ENCODE assay signal across 12 cellular contexts in genomic region chr11:68809506-68809905, GRCh38.
"Had no signal": no experiment of that assay in that cellular context is flagged by ENCODE, and none has a peak within 500 bp of the region (broad histone marks: within the 10 kb centered on the region; RNA-seq: fewer than 3 reads in every experiment).

No MANE protein-coding gene starts in this region.

- H3K4me3 Mint-ChIP-seq: activated CD8-positive, alpha-beta T cell treated with anti-CD3 and anti-CD28 coated beads, Interleukin-2, amount 10 ng/mL, durations not matched to agents 7 days and 5 days; activated naive CD4-positive, alpha-beta T cell treated with anti-CD3 and anti-CD28 coated beads, Interleukin-2, amount 10 ng/mL, durations not matched to agents 7 days and 5 days; activated T-helper 1 cell treated with anti-CD3 and anti-CD28 coated beads, Interleukin-12 subunit alpha, Interleukin-12 subunit beta, Interleukin-2, Interleukin-4 antibody, amounts not matched to agents 30 ng/mL and 10 ng/mL and 1 ng/mL, durations not matched to agents 14 hours and 24 hours and 36 hours; endodermal cell; neural progenitor cell had no signal

- H3K4me1 Mint-ChIP-seq: activated naive CD4-positive, alpha-beta T cell treated with anti-CD3 and anti-CD28 coated beads, Interleukin-2, amount 10 ng/mL, durations not matched to agents 7 days and 5 days; endodermal cell had no signal

- H3K27me3 Mint-ChIP-seq: activated naive CD4-positive, alpha-beta T cell treated with anti-CD3 and anti-CD28 coated beads, Interleukin-2, amount 10 ng/mL, durations not matched to agents 7 days and 5 days had no signal

- H3K27ac Mint-ChIP-seq: activated CD8-positive, alpha-beta T cell treated with anti-CD3 and anti-CD28 coated beads, Interleukin-2, amount 10 ng/mL, durations not matched to agents 7 days and 5 days; activated naive CD4-positive, alpha-beta T cell treated with anti-CD3 and anti-CD28 coated beads, Interleukin-2, amount 10 ng/mL, durations not matched to agents 7 days and 5 days; activated T-helper 1 cell treated with anti-CD3 and anti-CD28 coated beads, Interleukin-12 subunit alpha, Interleukin-12 subunit beta, Interleukin-2, Interleukin-4 antibody, amounts not matched to agents 30 ng/mL and 10 ng/mL and 1 ng/mL, durations not matched to agents 14 hours and 24 hours and 36 hours; endodermal cell; neural progenitor cell had no signal

- H3K9me3 Mint-ChIP-seq: activated naive CD4-positive, alpha-beta T cell treated with anti-CD3 and anti-CD28 coated beads, Interleukin-2, amount 10 ng/mL, durations not matched to agents 7 days and 5 days; activated T-helper 1 cell treated with anti-CD3 and anti-CD28 coated beads, Interleukin-12 subunit alpha, Interleukin-12 subunit beta, Interleukin-2, Interleukin-4 antibody, amounts not matched to agents 30 ng/mL and 10 ng/mL and 1 ng/mL, durations not matched to agents 14 hours and 24 hours and 36 hours; endodermal cell; neural progenitor cell had no signal

- DNase-seq: activated CD4-positive, alpha-beta T cell treated with anti-CD3 and anti-CD28 coated beads for 4 hours; activated CD8-positive, alpha-beta memory T cell treated with anti-CD3 and anti-CD28 coated beads, Interleukin-2, amount 50 U/mL, for 48 hours; activated CD8-positive, alpha-beta T cell treated with anti-CD3 and anti-CD28 coated beads, Interleukin-2, amount 10 ng/mL, durations not matched to agents 7 days and 5 days; activated naive CD4-positive, alpha-beta T cell treated with anti-CD3 and anti-CD28 coated beads, Interleukin-2, amount 10 ng/mL, durations not matched to agents 7 days and 5 days; cerebellar nuclear complex; dermis blood vessel endothelial cell; endodermal cell; glutamatergic neuron; retina; T1000 had no signal

- H3K36me3 Mint-ChIP-seq: neural progenitor cell had no signal

- ATAC-seq: activated CD8-positive, alpha-beta T cell treated with anti-CD3 and anti-CD28 coated beads, Interleukin-2, amount 10 ng/mL, durations not matched to agents 7 days and 5 days had no signal
